ENCODE assay signal across 29 cellular contexts in genomic region chr3:101542952-101543351, GRCh38. TPM values are rescaled to one million over a fixed set of nuclear protein-coding genes. Genes with fewer than 3 reads are reported as not detected.
DNase-seq lines count a peak whose midpoint lies in the region; ATAC-seq, FAIRE-seq and TF ChIP-seq lines count a peak whose summit lies in the region.
"Had no signal": no experiment of that assay in that cellular context is flagged by ENCODE, and none has a peak within 500 bp of the region (broad histone marks: within the 10 kb centered on the region; RNA-seq: fewer than 3 reads in every experiment).

No MANE protein-coding gene starts in this region.

- TF ChIP-seq POLR2A in K562 (conservative IDR thresholded peaks at IDR 0.05), result no peak

- no peak for TF ChIP-seq RAD21 in K562 (CRISPR knock-in tag; conservative IDR thresholded peaks at IDR 0.05 in 1 of 2, IDR thresholded peaks at IDR 0.05 in 1 of 2)

- dilution Hi-C loops in mammary epithelial cell (cut with HindIII; ENCODE audit: low sequenced_read_pairs), result no loop called here

- H3K9me3 ChIP-seq in T-helper 17 cell (ENCODE audit: control insufficient read depth, low read length, poor library complexity, severe bottlenecking) (no peaks in the 10 kb centered on the region), K562 (replicated peaks; ENCODE audit: control insufficient read depth, insufficient read depth, low read depth, low read length) (no peaks in the 10 kb centered on the region), mammary epithelial cell (replicated peaks; ENCODE audit: insufficient read depth, low read length) (no peaks in the 10 kb centered on the region)
- H3K9me3 ChIP-seq: breast epithelium, left ventricle myocardium inferior, psoas muscle, sigmoid colon, vagina had no signal

- H3K4me3 ChIP-seq in K562, result no peak overlapping the region
- H3K4me3 ChIP-seq in mammary epithelial cell (replicated peaks in 1 of 3; ENCODE audit: insufficient read depth in 1 of 3, low read depth in 2 of 3, low read length in 3 of 3), result no peak overlapping the region
- H3K4me3 ChIP-seq: breast epithelium, GM23338, left ventricle myocardium inferior, psoas muscle, sigmoid colon, vagina had no signal

- ATAC-seq in activated CD4-positive, alpha-beta T cell treated with anti-CD3 and anti-CD28 coated beads for 36 hours, result peak; percentile 78
- ATAC-seq in T-helper 17 cell (peak; percentile 74), K562 (no peak), GM21423 (IDR thresholded peaks at IDR 0.05; ENCODE audit: unreplicated experiment) (no peak)
- ATAC-seq: GM23338, PC-3, psoas muscle had no signal

- no TSS peak for BruUV-seq in K562 (replicated peaks; lab: Mats Ljungman, UMichigan)
- no TSS peak for BruUV-seq in mammary epithelial cell (replicated peaks; lab: Mats Ljungman, UMichigan)

- H3K27ac Mint-ChIP-seq in activated CD4-positive, alpha-beta T cell treated with anti-CD3 and anti-CD28 coated beads for 36 hours, result peak overlapping the region; percentile 62
- peak overlapping the region; percentile 92 for H3K27ac Mint-ChIP-seq in T-helper 17 cell
- H3K27ac Mint-ChIP-seq: GM23338; stimulated activated naive CD8-positive, alpha-beta T cell treated with anti-CD3 and anti-CD28 coated beads, Interleukin-15, Interleukin-2, amounts not matched to agents 100 ng/mL and 50 ng/mL, for 24 hours had no signal

- H3K27ac ChIP-seq in K562 (ENCODE audit: extremely low read depth, low read depth, low read length), result no peak overlapping the region
- H3K27ac ChIP-seq in mammary epithelial cell (ENCODE audit: insufficient read depth, low read depth, low read length), result no peak overlapping the region
- H3K27ac ChIP-seq: breast epithelium, HL-60, left ventricle myocardium inferior, psoas muscle, sigmoid colon, vagina had no signal

- H2AFZ ChIP-seq in K562 (ENCODE audit: low read depth, low read length) (peak overlapping the region; percentile 55; the same call in 1 of the 2 replicates), mammary epithelial cell (ENCODE audit: low read depth, low read length) (no peak overlapping the region)
- H2AFZ ChIP-seq: GM23338 had no signal

- H3K9ac ChIP-seq in K562 (ENCODE audit: insufficient read depth in 1 of 2, low read depth in 2 of 2, low read length in 2 of 2) (no peak overlapping the region; a peak in 1 of 4 replicates), mammary epithelial cell (ENCODE audit: insufficient read depth, low read length) (no peak overlapping the region)

- peaks cover 26% of the 10 kb centered on the region for H3K4me1 Mint-ChIP-seq in activated CD4-positive, alpha-beta T cell treated with anti-CD3 and anti-CD28 coated beads for 36 hours
- H3K4me1 Mint-ChIP-seq in T-helper 17 cell, result peaks cover 17% of the 10 kb centered on the region

- no peaks in the 10 kb centered on the region; a peak in 2 of 5 replicates for H3K4me1 ChIP-seq in K562 (replicated peaks in 1 of 2; ENCODE audit: control insufficient read depth in 2 of 2, insufficient read depth in 2 of 2, low read length in 2 of 2)
- H3K4me1 ChIP-seq in mammary epithelial cell (ENCODE audit: insufficient read depth, low read length), result no peaks in the 10 kb centered on the region
- H3K4me1 ChIP-seq: breast epithelium, left ventricle myocardium inferior, psoas muscle, sigmoid colon, vagina had no signal

- no peak for FAIRE-seq in K562 (lab: Jason Lieb, UNC)
- FAIRE-seq: colon had no signal

- H3K36me3 Mint-ChIP-seq in activated CD4-positive, alpha-beta T cell treated with anti-CD3 and anti-CD28 coated beads for 36 hours (ENCODE audit: low read depth), result no peaks in the 10 kb centered on the region
- no peaks in the 10 kb centered on the region for H3K36me3 Mint-ChIP-seq in T-helper 17 cell (ENCODE audit: low read depth)

- POLR2A ChIA-PET in activated CD4-positive, alpha-beta T cell treated with anti-CD3 and anti-CD28 coated beads for 36 hours (lab: Charles Lee), result interaction anchor here (1.2 kb wide), 1 partner anchor 24 kb away, joined by 4 read pairs; no protein-coding TSS in a partner anchor
- POLR2A ChIA-PET in K562 (lab: Yijun Ruan, JAX), result interaction anchor here (0.7 kb wide), 1 partner anchor 13 kb away, joined by 3 read pairs; no protein-coding TSS in a partner anchor

- H3K9me3 Mint-ChIP-seq in activated CD4-positive, alpha-beta T cell treated with anti-CD3 and anti-CD28 coated beads for 36 hours (ENCODE audit: low read depth), result peaks cover 6% of the 10 kb centered on the region
- H3K9me3 Mint-ChIP-seq: stimulated activated naive CD8-positive, alpha-beta T cell treated with anti-CD3 and anti-CD28 coated beads, Interleukin-15, Interleukin-2, amounts not matched to agents 100 ng/mL and 50 ng/mL, for 24 hours had no signal

- no peak for DNase-seq in activated CD4-positive, alpha-beta T cell treated with anti-CD3 and anti-CD28 coated beads for 36 hours
- no peak for DNase-seq in activated CD4-positive, alpha-beta T cell treated with anti-CD3 and anti-CD28 coated beads for 48 hours
- DNase-seq in AML-193 (lab: John Stamatoyannopoulos, UW), result peak; percentile 59 to 66
- no peak for DNase-seq in T-helper 17 cell
- DNase-seq in K562 (ENCODE audit: extremely low read depth in 1 of 4, low spot score in 3 of 4), result no peak
- DNase-seq in mammary epithelial cell, result no peak
- no peak for DNase-seq in GDM1 (lab: John Stamatoyannopoulos, UW)
- DNase-seq: activated effector memory CD4-positive, alpha-beta T cell treated with Interleukin-2 at 50 U/mL for 16 hours; islet precursor cell; Karpas-422; left ventricle myocardium inferior; NCI-H1048; NCI-H1694; NCI-H2171; NCI-H510A treated with DMSO at 0.1 percent for 48 hours; NK-92 treated with Interleukin-12 subunit alpha and Interleukin-12 subunit beta, amount 100 ng/mL, for 24 hours; occipital lobe; PC-3; psoas muscle; sigmoid colon; stimulated activated CD4-positive, alpha-beta T cell treated with anti-CD3 and anti-CD28 coated beads, Interleukin-4, amount 100 ng/mL, for 4 hours; T1000 had no signal

- no peaks in the 10 kb centered on the region for H3K9me1 ChIP-seq in K562 (ENCODE audit: control insufficient read depth, insufficient read depth, low read length)

- no peaks in the 10 kb centered on the region for H3K27me3 Mint-ChIP-seq in activated CD4-positive, alpha-beta T cell treated with anti-CD3 and anti-CD28 coated beads for 36 hours
- no peaks in the 10 kb centered on the region for H3K27me3 Mint-ChIP-seq in T-helper 17 cell
- H3K27me3 Mint-ChIP-seq: stimulated activated naive CD8-positive, alpha-beta T cell treated with anti-CD3 and anti-CD28 coated beads, Interleukin-15, Interleukin-2, amounts not matched to agents 100 ng/mL and 50 ng/mL, for 24 hours had no signal

- CTCF ChIA-PET in activated CD4-positive, alpha-beta T cell treated with anti-CD3 and anti-CD28 coated beads for 36 hours (lab: Charles Lee), result interaction anchor here (0.7 to 1.2 kb wide), 2 partner anchors 13 to 31 kb away, joined by 3 read pairs; partner anchors contain the start of gene PCNP
- CTCF ChIA-PET in K562 (lab: Yijun Ruan, JAX; ENCODE audit: low intra/inter-chr PET ratio), result no interaction called here
- CTCF ChIA-PET in mammary epithelial cell (lab: Charles Lee; ENCODE audit: low non-redundant PET), result no interaction called here

- H3K27me3 ChIP-seq in K562 (ENCODE audit: control insufficient read depth in 2 of 2, insufficient read depth in 2 of 2, low read length in 2 of 2) (no peaks in the 10 kb centered on the region), mammary epithelial cell (ENCODE audit: insufficient read depth, low read length) (no peaks in the 10 kb centered on the region)
- H3K27me3 ChIP-seq: breast epithelium, sigmoid colon, vagina had no signal

- no peaks in the 10 kb centered on the region for H3K36me3 ChIP-seq in K562 (ENCODE audit: control insufficient read depth, insufficient read depth, low read length)
- H3K36me3 ChIP-seq in mammary epithelial cell (ENCODE audit: insufficient read depth, low read length), result no peaks in the 10 kb centered on the region
- H3K36me3 ChIP-seq: breast epithelium, left ventricle myocardium inferior, sigmoid colon, vagina had no signal

- no peak overlapping the region for H3K4me3 Mint-ChIP-seq in activated CD4-positive, alpha-beta T cell treated with anti-CD3 and anti-CD28 coated beads for 36 hours
- H3K4me3 Mint-ChIP-seq in T-helper 17 cell, result peak overlapping the region; percentile 42
- H3K4me3 Mint-ChIP-seq: GM23338; stimulated activated naive CD8-positive, alpha-beta T cell treated with anti-CD3 and anti-CD28 coated beads, Interleukin-15, Interleukin-2, amounts not matched to agents 100 ng/mL and 50 ng/mL, for 24 hours had no signal

- H3K79me2 ChIP-seq in K562 (ENCODE audit: control insufficient read depth, insufficient read depth, low read length), result no peaks in the 10 kb centered on the region
- H3K79me2 ChIP-seq in mammary epithelial cell (ENCODE audit: insufficient read depth, low read length), result no peaks in the 10 kb centered on the region

- no peak overlapping the region for H3K4me2 ChIP-seq in K562 (ENCODE audit: insufficient read depth, low read length)
- no peak overlapping the region for H3K4me2 ChIP-seq in mammary epithelial cell (ENCODE audit: insufficient read depth, low read depth, low read length)
- H3K4me2 ChIP-seq: GM23338 had no signal

- in situ Hi-C loops in K562 (cut with MboI) (no loop called here), mammary epithelial cell (cut with MboI; ENCODE audit: low sequenced_read_pairs in 2 of 2) (no loop called here)

- TF ChIP-seq CTCF in K562 (IDR thresholded peaks at IDR 0.05 in 2 of 3, conservative IDR thresholded peaks at IDR 0.05 in 1 of 3; ENCODE audit: insufficient read depth in 2 of 3, low read depth in 1 of 3, low read length in 3 of 3) (no peak), mammary epithelial cell (conservative IDR thresholded peaks at IDR 0.05 in 1 of 2, IDR thresholded peaks at IDR 0.05 in 1 of 2; ENCODE audit: extremely low read depth in 1 of 2, insufficient read depth in 1 of 2, low read depth in 1 of 2, low read length in 2 of 2) (no peak)

- TF ChIP-seq EP300 in K562 (IDR thresholded peaks at IDR 0.05; ENCODE audit: low read length), result no peak

- intact Hi-C loops in activated CD4-positive, alpha-beta T cell treated with anti-CD3 and anti-CD28 coated beads for 36 hours (cut with DNase I, micrococcal nuclease), result no loop called here
- intact Hi-C loops in K562 (cut with micrococcal nuclease), result no loop called here
- intact Hi-C loops in mammary epithelial cell (cut with micrococcal nuclease), result no loop called here

- H4K20me1 ChIP-seq in K562 (replicated peaks; ENCODE audit: control insufficient read depth, insufficient read depth, low read length) (no peaks in the 10 kb centered on the region), mammary epithelial cell (ENCODE audit: insufficient read depth, low read length) (no peaks in the 10 kb centered on the region)

RNA-seq across cellular contexts. Expression of gene TRMT10C, which starts 18.7 kb away (rescaled TPM):
- 10 to 100 TPM; 54.3 to 55.4 TPM for total RNA-seq in activated CD4-positive, alpha-beta T cell treated with anti-CD3 and anti-CD28 coated beads for 36 hours
- total RNA-seq in T-helper 17 cell, result 10 to 100 TPM; 27.8 to 29.5 TPM
- total RNA-seq in K562 (2011; cell fraction: chromatin; rRNA removed; ENCODE audit: low replicate concordance), result 10.8 and 31.0 TPM in 2 replicates
- 10.3 and 11.6 TPM in 2 replicates for total RNA-seq in K562 (2011; cell fraction: nucleolus; rRNA removed)
- 15.8 and 17.3 TPM in 2 replicates for total RNA-seq in K562 (2011; cell fraction: nucleoplasm; rRNA removed)
- total RNA-seq in K562 (2014; rRNA removed), result 39.7 and 50.4 TPM in 2 replicates
- 73.5 and 82.5 TPM in 2 replicates for total RNA-seq in K562 (2014; rRNA removed; fragmentation: Illumina TruSeq; extraction: Trizol)
- 58.5 and 62.5 TPM in 2 replicates for total RNA-seq in K562 (2015; rRNA removed; fragmentation: Illumina TruSeq; extraction: Trizol)
- 48.6 and 57.9 TPM in 2 replicates for total RNA-seq in K562 (2021)
- polyA plus RNA-seq in K562 (2011; rRNA removed), result 42.9 and 65.2 TPM in 2 replicates
- 26.4 and 33.0 TPM in 2 replicates for polyA plus RNA-seq in K562 (2011; cell fraction: cytosol; rRNA removed)
- 9.2 and 15.7 TPM in 2 replicates for polyA plus RNA-seq in K562 (2011; cell fraction: nucleus; rRNA removed)
- polyA plus RNA-seq in K562 (2012), result 23.1 and 41.6 TPM in 2 replicates
- polyA plus RNA-seq in K562 (2014; fragmentation: Illumina TruSeq; extraction: Trizol), result 53.5 and 63.9 TPM in 2 replicates
- 100 to 1,000 TPM; 101 to 106 TPM for polyA plus RNA-seq in K562 (2014; fragmentation: Nextera tagmentation; extraction: Ambion mirVana)
- 59.4 and 61.2 TPM in 2 replicates for polyA plus RNA-seq in K562 (2014; rRNA removed)
- 39.7 and 41.9 TPM in 2 replicates for polyA minus RNA-seq in K562 (2011; rRNA and poly(A)+ RNA removed)
- polyA minus RNA-seq in K562 (2011; cell fraction: cytosol; rRNA and poly(A)+ RNA removed), result 15.9 and 24.2 TPM in 2 replicates
- polyA minus RNA-seq in K562 (2011; cell fraction: nucleus; rRNA and poly(A)+ RNA removed), result 8.8 and 18.4 TPM in 2 replicates
- 10 to 100 TPM; 21.8 to 27.9 TPM for total RNA-seq in mammary epithelial cell
- polyA plus RNA-seq in mammary epithelial cell, result 23.9 TPM
- 7.3 TPM for polyA minus RNA-seq in mammary epithelial cell

RNA-seq across cellular contexts. Expression of gene SENP7, which starts 29.9 kb away (rescaled TPM):
- 10 to 100 TPM; 12.3 to 12.9 TPM for total RNA-seq in activated CD4-positive, alpha-beta T cell treated with anti-CD3 and anti-CD28 coated beads for 36 hours
- total RNA-seq in T-helper 17 cell, result 10 to 100 TPM; 39.0 to 48.3 TPM
- 29.4 and 103 TPM in 2 replicates for total RNA-seq in K562 (2011; cell fraction: chromatin; rRNA removed; ENCODE audit: low replicate concordance)
- total RNA-seq in K562 (2011; cell fraction: nucleolus; rRNA removed), result 12.0 and 19.1 TPM in 2 replicates
- 41.1 and 61.4 TPM in 2 replicates for total RNA-seq in K562 (2011; cell fraction: nucleoplasm; rRNA removed)
- total RNA-seq in K562 (2014; rRNA removed), result 7.0 and 8.7 TPM in 2 replicates
- 21.9 and 22.4 TPM in 2 replicates for total RNA-seq in K562 (2014; rRNA removed; fragmentation: Illumina TruSeq; extraction: Trizol)
- total RNA-seq in K562 (2015; rRNA removed; fragmentation: Illumina TruSeq; extraction: Trizol), result 18.8 and 21.7 TPM in 2 replicates
- 10.7 and 13.6 TPM in 2 replicates for total RNA-seq in K562 (2021)
- polyA plus RNA-seq in K562 (2011; rRNA removed), result 19.2 and 20.0 TPM in 2 replicates
- polyA plus RNA-seq in K562 (2011; cell fraction: cytosol; rRNA removed), result 1.4 and 4.2 TPM in 2 replicates
- polyA plus RNA-seq in K562 (2011; cell fraction: nucleus; rRNA removed), result 25.2 and 41.2 TPM in 2 replicates
- 7.6 and 12.3 TPM in 2 replicates for polyA plus RNA-seq in K562 (2012)
- 10.8 and 13.9 TPM in 2 replicates for polyA plus RNA-seq in K562 (2014; fragmentation: Illumina TruSeq; extraction: Trizol)
- polyA plus RNA-seq in K562 (2014; fragmentation: Nextera tagmentation; extraction: Ambion mirVana), result 1 to 10 TPM; 4.1 to 8.3 TPM
- 9.5 and 10.5 TPM in 2 replicates for polyA plus RNA-seq in K562 (2014; rRNA removed)
- polyA minus RNA-seq in K562 (2011; rRNA and poly(A)+ RNA removed), result 40.7 and 57.5 TPM in 2 replicates
- polyA minus RNA-seq in K562 (2011; cell fraction: cytosol; rRNA and poly(A)+ RNA removed), result 7.2 and 7.6 TPM in 2 replicates
- 33.8 and 67.3 TPM in 2 replicates for polyA minus RNA-seq in K562 (2011; cell fraction: nucleus; rRNA and poly(A)+ RNA removed)
- total RNA-seq in mammary epithelial cell, result 1 to 10 TPM; 7.2 to 8.9 TPM
- polyA plus RNA-seq in mammary epithelial cell, result 1.3 TPM
- 0.88 TPM for polyA minus RNA-seq in mammary epithelial cell

RNA-seq across cellular contexts. Expression of gene PCNP, which starts 31.0 kb away (rescaled TPM):
- total RNA-seq in activated CD4-positive, alpha-beta T cell treated with anti-CD3 and anti-CD28 coated beads for 36 hours, result 100 to 1,000 TPM; 213 to 264 TPM
- total RNA-seq in T-helper 17 cell (100 to 1,000 TPM; 138 to 150 TPM), K562 (2014; rRNA removed) (54.3 and 65.8 TPM in 2 replicates), K562 (2014; rRNA removed; fragmentation: Illumina TruSeq; extraction: Trizol) (150 and 171 TPM in 2 replicates), K562 (2015; rRNA removed; fragmentation: Illumina TruSeq; extraction: Trizol) (101 and 115 TPM in 2 replicates), K562 (2021) (145 and 157 TPM in 2 replicates), mammary epithelial cell (100 to 1,000 TPM in 1 of 2 donors, 10 to 100 TPM in 1; 85.9 to 176 TPM)
- 25.3 and 87.5 TPM in 2 replicates for total RNA-seq in K562 (2011; cell fraction: chromatin; rRNA removed; ENCODE audit: low replicate concordance)
- total RNA-seq in K562 (2011; cell fraction: nucleolus; rRNA removed), result 12.5 and 16.1 TPM in 2 replicates
- total RNA-seq in K562 (2011; cell fraction: nucleoplasm; rRNA removed), result 43.8 and 82.4 TPM in 2 replicates
- polyA plus RNA-seq in K562 (2011; rRNA removed) (84.4 and 97.5 TPM in 2 replicates), K562 (2014; fragmentation: Illumina TruSeq; extraction: Trizol) (124 and 158 TPM in 2 replicates), K562 (2014; fragmentation: Nextera tagmentation; extraction: Ambion mirVana) (100 to 1,000 TPM; 151 to 170 TPM), K562 (2014; rRNA removed) (85.3 and 95.5 TPM in 2 replicates), mammary epithelial cell (41.2 TPM)
- 10.5 and 31.2 TPM in 2 replicates for polyA plus RNA-seq in K562 (2011; cell fraction: cytosol; rRNA removed)
- 22.5 and 31.3 TPM in 2 replicates for polyA plus RNA-seq in K562 (2011; cell fraction: nucleus; rRNA removed)
- 100 and 136 TPM in 2 replicates for polyA plus RNA-seq in K562 (2012)
- polyA minus RNA-seq in K562 (2011; rRNA and poly(A)+ RNA removed), result 54.2 and 67.8 TPM in 2 replicates
- polyA minus RNA-seq in K562 (2011; cell fraction: cytosol; rRNA and poly(A)+ RNA removed), result 24.1 and 24.5 TPM in 2 replicates
- polyA minus RNA-seq in K562 (2011; cell fraction: nucleus; rRNA and poly(A)+ RNA removed), result 10.5 and 26.3 TPM in 2 replicates
- 58.5 TPM for polyA minus RNA-seq in mammary epithelial cell

Comparison
In these comparisons a context has a peak if more than half of its experiments do, and no peak if none do; other contexts are left out.
1. ATAC-seq: peak in activated CD4-positive, alpha-beta T cell treated with anti-CD3 and anti-CD28 coated beads for 36 hours (single experiment) and T-helper 17 cell (single experiment); none in K562 (single experiment) and GM21423 (single experiment).
2. DNase-seq: peak in AML-193 (2 of 2); none in activated CD4-positive, alpha-beta T cell treated with anti-CD3 and anti-CD28 coated beads for 36 hours (single experiment), activated CD4-positive, alpha-beta T cell treated with anti-CD3 and anti-CD28 coated beads for 48 hours (single experiment), T-helper 17 cell (0 of 3), K562 (0 of 4), mammary epithelial cell (single experiment) and GDM1 (single experiment).